ENCODE assay signal across 8 cellular contexts in the genomic region with DNA sequence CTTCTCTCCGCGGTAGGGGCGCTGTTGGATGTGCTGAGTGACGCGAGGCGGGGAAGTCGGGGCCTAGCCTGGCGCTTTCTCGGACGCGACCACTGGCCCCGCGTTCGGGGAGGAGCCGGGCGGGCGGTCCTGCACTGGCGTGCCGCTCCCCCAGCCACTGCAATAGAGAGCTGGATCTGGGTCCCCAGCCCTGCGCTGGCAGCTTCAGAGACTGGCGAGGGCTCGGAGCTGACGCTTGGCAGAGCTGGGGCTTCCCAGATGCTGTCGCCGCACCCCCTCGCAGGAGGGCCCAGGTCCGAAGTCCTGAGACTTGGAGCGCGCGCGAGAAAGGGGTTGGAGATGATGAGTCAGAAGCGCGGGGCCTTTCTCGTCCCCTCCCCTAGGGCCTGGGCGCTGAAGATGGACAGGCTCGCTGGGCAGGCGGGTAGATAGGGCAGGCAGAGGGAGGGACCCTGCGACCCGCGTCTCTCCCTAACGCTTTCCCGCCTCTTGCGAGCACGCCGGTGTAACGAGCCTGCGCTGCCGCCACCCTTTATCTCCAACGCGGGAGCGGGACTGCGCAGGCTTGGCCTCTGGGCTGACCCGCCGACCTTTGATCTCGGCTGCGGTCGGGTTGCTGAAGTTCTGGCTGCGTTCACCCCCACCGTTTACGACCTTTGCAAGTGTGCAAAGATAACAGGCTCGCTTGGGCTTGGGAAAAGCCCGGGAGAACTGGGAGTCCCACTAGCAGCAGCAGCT. TPM values are rescaled to one million over a fixed set of nuclear protein-coding genes. Genes with fewer than 3 reads are reported as not detected.
DNase-seq lines count a peak whose midpoint lies in the region; ATAC-seq and TF ChIP-seq lines count a peak whose summit lies in the region.

No MANE protein-coding gene starts in this region.

- peak; percentile 71 for ATAC-seq in GM18499 (IDR thresholded peaks at IDR 0.05; ENCODE audit: insufficient read depth, unreplicated experiment)
- peak; percentile 90 for ATAC-seq in HG02938 (IDR thresholded peaks at IDR 0.05; ENCODE audit: unreplicated experiment)
- ATAC-seq in T-helper 17 cell: peak; percentile 87
- peak; percentile 96 to 97 for ATAC-seq in right cardiac atrium

- peak overlapping the region; percentile 97 for H3K27ac Mint-ChIP-seq in T-helper 17 cell

- intact Hi-C loops in right cardiac atrium (cut with DNase I) (loop anchor here in 2 of 4 donors (2.0 kb wide), 2 partner anchors 33 to 35 kb away; a partner anchor contains a TSS), uterus (cut with DNase I; ENCODE audit: low total_unique reads) (loop anchor here (5.0 kb wide), 1 partner anchor 37 kb away; no protein-coding TSS in a partner anchor)

- no peaks in the 10 kb centered on the region for H3K27me3 Mint-ChIP-seq in T-helper 17 cell

- H3K4me3 Mint-ChIP-seq in T-helper 17 cell: peak overlapping the region; percentile 95

- TF ChIP-seq POLR2A in uterus (IDR thresholded peaks at IDR 0.05): peak; percentile 90 to 92

- DNase-seq in NCI-H1694 treated with DMSO at 0.1 percent for 48 hours (lab: John Stamatoyannopoulos, UW): peak; percentile 96
- peak; percentile 82 to 91 (median 83) for DNase-seq in T-helper 17 cell
- peak; percentile 84 to 99 (median 97) for DNase-seq in anterior cingulate cortex (lab: John Stamatoyannopoulos, UW)
- peak; percentile 97 to 99 (median 97) for DNase-seq in right cardiac atrium
- peak; percentile 88 for DNase-seq in pulmonary artery endothelial cell (ENCODE audit: low read depth, low spot score)
- DNase-seq in uterus: peak; percentile 95 to 97

- WGBS in right cardiac atrium: under 1% methylated on average over 62 of the region's 62 CpGs

- H3K27ac ChIP-seq in right cardiac atrium (ENCODE audit: low read length) (peak overlapping the region; percentile 92), uterus (peak overlapping the region; percentile 99)

- peak overlapping the region; percentile 54 for H3K4me3 ChIP-seq in right cardiac atrium (ENCODE audit: low read length)
- H3K4me3 ChIP-seq in uterus: peak overlapping the region; percentile 65 to 69

- TF ChIP-seq CTCF in uterus (IDR thresholded peaks at IDR 0.05): peak; percentile 57 to 92 (median 83)

- no peaks in the 10 kb centered on the region for H3K4me1 ChIP-seq in right cardiac atrium (ENCODE audit: control insufficient read depth, insufficient read depth, low read length)
- peaks cover 6 to 11% of the 10 kb centered on the region in 2 donors for H3K4me1 ChIP-seq in uterus

- H3K9me3 ChIP-seq in T-helper 17 cell (ENCODE audit: control insufficient read depth, low read length, poor library complexity, severe bottlenecking) (no peaks in the 10 kb centered on the region), right cardiac atrium (ENCODE audit: control insufficient read depth, low read length) (no peaks in the 10 kb centered on the region), uterus (no peaks in the 10 kb centered on the region)

- H3K36me3 ChIP-seq in uterus: no peaks in the 10 kb centered on the region

- peaks cover 24% of the 10 kb centered on the region for H3K4me1 Mint-ChIP-seq in T-helper 17 cell

- no peaks in the 10 kb centered on the region for H3K36me3 Mint-ChIP-seq in T-helper 17 cell (ENCODE audit: low read depth)

- H3K27me3 ChIP-seq in right cardiac atrium (ENCODE audit: control insufficient read depth, insufficient read depth): no peaks in the 10 kb centered on the region
- H3K27me3 ChIP-seq in uterus: no peaks in the 10 kb centered on the region

RNA-seq across cellular contexts. Expression of a gene that starts 3.0 kb away (rescaled TPM):
- total RNA-seq in T-helper 17 cell (1 to 10 TPM in 1 of 2 donors, not detected in 1; 1.3 TPM), right cardiac atrium (under 1 TPM; 0.28 to 0.63 (median 0.29) TPM), pulmonary artery endothelial cell (not detected in 2 replicates), uterus (under 1 TPM in 1 of 4 donors, not detected in 3; 0.85 TPM)
- polyA plus RNA-seq in right cardiac atrium: 0.57 TPM

RNA-seq across cellular contexts. Expression of a gene that starts 5.4 kb away (rescaled TPM):
- total RNA-seq in T-helper 17 cell: 10 to 100 TPM; 13.8 to 20.6 TPM
- total RNA-seq in right cardiac atrium: 10 to 100 TPM; 49.1 to 62.4 (median 56.1) TPM
- polyA plus RNA-seq in right cardiac atrium: 68.6 TPM
- total RNA-seq in pulmonary artery endothelial cell: 3.9 and 4.2 TPM in 2 replicates
- total RNA-seq in uterus: 10 to 100 TPM in 3 of 4 donors, 1 to 10 TPM in 1; 7.4 to 56.8 (median 15.9) TPM

RNA-seq across cellular contexts. Expression of a gene that starts 33.8 kb away (rescaled TPM):
- total RNA-seq in T-helper 17 cell: 10 to 100 TPM; 12.0 to 17.3 TPM
- total RNA-seq in right cardiac atrium: 10 to 100 TPM; 19.8 to 25.8 (median 21.0) TPM
- polyA plus RNA-seq in right cardiac atrium: 15.1 TPM
- total RNA-seq in pulmonary artery endothelial cell: 4.1 and 6.2 TPM in 2 replicates
- total RNA-seq in uterus: 100 to 1,000 TPM in 2 of 4 donors, 10 to 100 TPM in 2; 25.3 to 103 (median 66.9) TPM

RNA-seq across cellular contexts. Expression of a gene that starts 46.3 kb away (rescaled TPM):
- not detected for total RNA-seq in T-helper 17 cell
- total RNA-seq in right cardiac atrium: not detected
- not detected for polyA plus RNA-seq in right cardiac atrium
- total RNA-seq in pulmonary artery endothelial cell: not detected in 2 replicates
- not detected for total RNA-seq in uterus

RNA-seq across cellular contexts. Expression of a gene that starts 52.0 kb away (rescaled TPM):
- total RNA-seq in T-helper 17 cell: not detected
- total RNA-seq in right cardiac atrium: not detected
- polyA plus RNA-seq in right cardiac atrium: not detected
- not detected in 2 replicates for total RNA-seq in pulmonary artery endothelial cell
- not detected for total RNA-seq in uterus

Comparison
In these comparisons a context has a peak if more than half of its experiments do, and no peak if none do; other contexts are left out.
1. Peak in every context shown above with its lines: DNase-seq, ATAC-seq, H3K4me3 ChIP-seq and H3K27ac ChIP-seq.